1 cellular context compared by ENCODE assay signal in genomic region chr3:57066471-57066870, GRCh38.
TF ChIP-seq lines count a peak whose summit lies in the region.

No MANE protein-coding gene starts in this region.

TF ChIP-seq in HCT116, 20 proteins besides CTCF, POLR2A, EP300 and RAD21 (continued from another document):
- TF ChIP-seq REST (IDR thresholded peaks at IDR 0.05; ENCODE audit: low read depth) (no peak), ZFX (IDR thresholded peaks at IDR 0.05) (no peak), CEBPB (IDR thresholded peaks at IDR 0.05; ENCODE audit: low read depth) (no peak), JUND (IDR thresholded peaks at IDR 0.05) (no peak), ZBTB33 (IDR thresholded peaks at IDR 0.05; ENCODE audit: extremely low read depth, insufficient replicate concordance, low read length) (no peak), CBX3 (IDR thresholded peaks at IDR 0.05; ENCODE audit: low read depth) (no peak), ATF3 (IDR thresholded peaks at IDR 0.05) (no peak), SP1 (IDR thresholded peaks at IDR 0.05; ENCODE audit: low read depth) (no peak), SRF (IDR thresholded peaks at IDR 0.05; ENCODE audit: low read depth) (no peak), EZH2 (IDR thresholded peaks at IDR 0.05) (no peak)
